Comparison of ENCODE assay signal across 8 cellular contexts in the genomic region with DNA sequence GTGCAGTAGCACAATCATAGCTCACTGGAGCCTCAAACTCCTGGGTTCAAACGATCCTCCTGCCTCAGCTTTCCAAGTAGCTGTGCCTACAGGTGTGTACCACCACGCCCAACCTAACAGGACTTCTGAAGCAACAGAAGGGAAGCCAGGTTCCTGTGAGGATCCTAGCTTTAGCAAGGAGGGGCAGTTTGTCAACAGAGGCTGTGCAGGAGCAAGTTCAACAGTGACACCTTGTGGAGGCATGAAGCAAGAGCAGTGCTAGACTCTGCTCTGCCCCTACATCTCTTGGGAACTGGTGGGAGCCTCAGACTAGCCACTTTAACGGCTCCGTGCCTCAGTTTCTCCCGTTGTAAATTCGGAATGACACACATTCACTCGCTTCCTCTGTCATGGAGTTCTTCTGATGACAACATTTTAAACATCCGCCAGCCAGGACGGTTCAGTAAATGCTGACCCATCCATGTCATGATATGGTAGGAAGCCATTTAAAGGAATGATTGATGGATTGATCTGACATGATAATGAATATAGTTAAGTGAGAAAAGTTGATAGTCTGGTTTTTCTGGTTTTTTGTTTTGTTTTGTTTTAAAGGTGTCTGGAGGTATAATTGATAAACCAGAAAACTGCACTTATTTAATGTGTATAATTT.
DNase-seq lines count a peak whose midpoint lies in the region; ATAC-seq and TF ChIP-seq lines count a peak whose summit lies in the region.

No MANE protein-coding gene starts in this region.

- CTCF ChIA-PET in activated naive CD4-positive, alpha-beta T cell treated with anti-CD3 and anti-CD28 coated beads, Interleukin-2, amount 10 ng/mL, durations not matched to agents 7 days and 5 days (lab: Charles Lee): interaction anchor here (0.7 to 2.1 kb wide), 5 partner anchors 40 to 370 kb away, joined by 3 to 14 read pairs (median 3); a partner anchor contains a TSS

- peaks cover 15% of the 10 kb centered on the region for H3K9me3 Mint-ChIP-seq in activated naive CD8-positive, alpha-beta T cell treated with anti-CD3 and anti-CD28 coated beads for 36 hours
- H3K9me3 Mint-ChIP-seq in activated naive CD8-positive, alpha-beta T cell treated with anti-CD3 and anti-CD28 coated beads, Interleukin-2, amount 50 U/mL, for 24 hours: peaks cover 18% of the 10 kb centered on the region
- H3K9me3 Mint-ChIP-seq in activated naive CD4-positive, alpha-beta T cell treated with anti-CD3 and anti-CD28 coated beads, Interleukin-2, amount 10 ng/mL, durations not matched to agents 7 days and 5 days: peaks cover 17% of the 10 kb centered on the region
- peaks cover 17% of the 10 kb centered on the region for H3K9me3 Mint-ChIP-seq in nephron progenitor cell

- TF ChIP-seq POLR2A in NB4 (IDR thresholded peaks at IDR 0.05; ENCODE audit: extremely low read depth, insufficient read length): no peak

- H3K4me3 ChIP-seq in NB4 (ENCODE audit: low read depth, low read length): no peak overlapping the region

- peaks cover 9% of the 10 kb centered on the region for H3K4me1 Mint-ChIP-seq in activated naive CD8-positive, alpha-beta T cell treated with anti-CD3 and anti-CD28 coated beads for 36 hours
- peaks cover 13% of the 10 kb centered on the region for H3K4me1 Mint-ChIP-seq in activated naive CD8-positive, alpha-beta T cell treated with anti-CD3 and anti-CD28 coated beads, Interleukin-2, amount 50 U/mL, for 24 hours
- H3K4me1 Mint-ChIP-seq in activated naive CD4-positive, alpha-beta T cell treated with anti-CD3 and anti-CD28 coated beads, Interleukin-2, amount 10 ng/mL, durations not matched to agents 7 days and 5 days: peaks cover 15% of the 10 kb centered on the region
- H3K4me1 Mint-ChIP-seq in nephron progenitor cell: no peaks in the 10 kb centered on the region

- H3K27me3 Mint-ChIP-seq in activated naive CD8-positive, alpha-beta T cell treated with anti-CD3 and anti-CD28 coated beads for 36 hours: peaks cover 5% of the 10 kb centered on the region
- H3K27me3 Mint-ChIP-seq in activated naive CD8-positive, alpha-beta T cell treated with anti-CD3 and anti-CD28 coated beads, Interleukin-2, amount 50 U/mL, for 24 hours: no peaks in the 10 kb centered on the region
- H3K27me3 Mint-ChIP-seq in activated naive CD4-positive, alpha-beta T cell treated with anti-CD3 and anti-CD28 coated beads, Interleukin-2, amount 10 ng/mL, durations not matched to agents 7 days and 5 days: peaks cover 25% of the 10 kb centered on the region
- H3K27me3 Mint-ChIP-seq in nephron progenitor cell (ENCODE audit: low read depth, poor library complexity): peaks cover 11% of the 10 kb centered on the region

- H3K4me3 Mint-ChIP-seq in activated naive CD8-positive, alpha-beta T cell treated with anti-CD3 and anti-CD28 coated beads for 36 hours: no peak overlapping the region
- H3K4me3 Mint-ChIP-seq in activated naive CD8-positive, alpha-beta T cell treated with anti-CD3 and anti-CD28 coated beads, Interleukin-2, amount 50 U/mL, for 24 hours: no peak overlapping the region
- no peak overlapping the region for H3K4me3 Mint-ChIP-seq in activated naive CD4-positive, alpha-beta T cell treated with anti-CD3 and anti-CD28 coated beads, Interleukin-2, amount 10 ng/mL, durations not matched to agents 7 days and 5 days
- H3K4me3 Mint-ChIP-seq in nephron progenitor cell: no peak overlapping the region

- peak; percentile 37 for DNase-seq in activated naive CD8-positive, alpha-beta T cell treated with anti-CD3 and anti-CD28 coated beads for 36 hours
- DNase-seq in activated naive CD8-positive, alpha-beta T cell treated with anti-CD3 and anti-CD28 coated beads, Interleukin-2, amount 50 U/mL, for 24 hours: no peak
- DNase-seq in NB4 (ENCODE audit: low read depth) (peak; percentile 62), nephron progenitor cell (peak; percentile 32), pons (ENCODE audit: low spot score) (no peak), GM03348 (ENCODE audit: low spot score) (no peak)
- peak; percentile 57 for DNase-seq in activated naive CD4-positive, alpha-beta T cell treated with anti-CD3 and anti-CD28 coated beads, Interleukin-2, amount 10 ng/mL, durations not matched to agents 7 days and 5 days

- H3K27ac Mint-ChIP-seq in activated naive CD8-positive, alpha-beta T cell treated with anti-CD3 and anti-CD28 coated beads for 36 hours: no peak overlapping the region
- no peak overlapping the region for H3K27ac Mint-ChIP-seq in activated naive CD8-positive, alpha-beta T cell treated with anti-CD3 and anti-CD28 coated beads, Interleukin-2, amount 50 U/mL, for 24 hours
- H3K27ac Mint-ChIP-seq in activated naive CD4-positive, alpha-beta T cell treated with anti-CD3 and anti-CD28 coated beads, Interleukin-2, amount 10 ng/mL, durations not matched to agents 7 days and 5 days: no peak overlapping the region
- H3K27ac Mint-ChIP-seq in nephron progenitor cell: no peak overlapping the region

- ATAC-seq in activated naive CD8-positive, alpha-beta T cell treated with anti-CD3 and anti-CD28 coated beads, Interleukin-2, amount 50 U/mL, for 24 hours: no peak
- no peak for ATAC-seq in GM19395 (IDR thresholded peaks at IDR 0.05; ENCODE audit: unreplicated experiment)

- peaks cover 2% of the 10 kb centered on the region for H3K36me3 Mint-ChIP-seq in activated naive CD8-positive, alpha-beta T cell treated with anti-CD3 and anti-CD28 coated beads for 36 hours
- peaks cover 4% of the 10 kb centered on the region for H3K36me3 Mint-ChIP-seq in activated naive CD8-positive, alpha-beta T cell treated with anti-CD3 and anti-CD28 coated beads, Interleukin-2, amount 50 U/mL, for 24 hours (ENCODE audit: low read depth)
- H3K36me3 Mint-ChIP-seq in activated naive CD4-positive, alpha-beta T cell treated with anti-CD3 and anti-CD28 coated beads, Interleukin-2, amount 10 ng/mL, durations not matched to agents 7 days and 5 days: peaks cover 5% of the 10 kb centered on the region
- peaks cover 5% of the 10 kb centered on the region for H3K36me3 Mint-ChIP-seq in nephron progenitor cell (ENCODE audit: low read depth)

- TF ChIP-seq CTCF in NB4 (IDR thresholded peaks at IDR 0.05; ENCODE audit: low read depth, low read length): peak; percentile 58
- peak; percentile 28 for TF ChIP-seq CTCF in nephron progenitor cell (IDR thresholded peaks at IDR 0.05)

Comparison
In these comparisons a context has a peak if more than half of its experiments do, and no peak if none do; other contexts are left out.
1. DNase-seq: peak in activated naive CD8-positive, alpha-beta T cell treated with anti-CD3 and anti-CD28 coated beads for 36 hours (single experiment), NB4 (single experiment), activated naive CD4-positive, alpha-beta T cell treated with anti-CD3 and anti-CD28 coated beads, Interleukin-2, amount 10 ng/mL, durations not matched to agents 7 days and 5 days (single experiment) and nephron progenitor cell (single experiment); none in activated naive CD8-positive, alpha-beta T cell treated with anti-CD3 and anti-CD28 coated beads, Interleukin-2, amount 50 U/mL, for 24 hours (single experiment), pons (single experiment) and GM03348 (single experiment).